In the genomic region with DNA sequence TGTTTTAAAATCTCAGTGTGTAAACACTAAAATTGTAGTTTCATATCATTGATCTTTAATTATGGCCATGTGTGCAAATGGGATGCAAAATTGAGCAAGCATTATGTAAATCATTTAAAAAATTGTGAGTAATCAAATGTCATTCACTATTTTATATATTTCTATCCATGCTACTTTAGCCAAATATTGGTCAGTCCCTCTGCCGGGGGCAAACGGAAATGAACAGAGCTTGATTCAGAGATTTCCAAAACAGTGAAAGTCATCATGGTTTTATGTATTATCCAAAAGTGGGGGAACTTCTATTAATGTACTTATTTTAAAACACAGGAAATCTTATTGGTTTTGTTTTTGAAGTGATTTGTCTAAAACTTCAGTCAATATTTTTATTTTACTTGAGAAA, we compare ENCODE assay signal across 19 cellular contexts.
"Had no signal": no experiment of that assay in that cellular context is flagged by ENCODE, and none has a peak within 500 bp of the region (broad histone marks: within the 10 kb centered on the region; RNA-seq: fewer than 3 reads in every experiment).

No MANE protein-coding gene starts in this region.

- H3K27ac Mint-ChIP-seq: nephron progenitor cell; stimulated activated naive CD8-positive, alpha-beta T cell treated with anti-CD3 and anti-CD28 coated beads, Interleukin-15, Interleukin-2, amounts not matched to agents 100 ng/mL and 50 ng/mL, for 24 hours; T-helper 2 cell treated with Interferon-gamma antibody and Interleukin-4, amounts not matched to agents 5 μg/mL and 100 μg/mL, for 36 hours had no signal

- H3K4me1 Mint-ChIP-seq: nephron progenitor cell had no signal

- DNase-seq: activated CD4-positive, alpha-beta T cell treated with anti-CD3 and anti-CD28 coated beads for 1 hour; activated CD4-positive, alpha-beta T cell treated with anti-CD3 and anti-CD28 coated beads, Interleukin-2, amount 50 U/mL, for 48 hours; activated effector memory CD4-positive, alpha-beta T cell treated with anti-CD3 and anti-CD28 coated beads, Interleukin-2, amount 50 U/mL, for 16 hours; activated T-cell treated with anti-CD3 and anti-CD28 coated beads, Interleukin-2, amount 50 U/mL, for 4 hours; aorta; central memory CD4-positive, alpha-beta T cell; erythroblast; kidney; left ventricle myocardium inferior; mesendoderm; nephron progenitor cell; psoas muscle; sigmoid colon; stimulated activated CD4-positive, alpha-beta T cell treated with anti-CD3 and anti-CD28 coated beads, Interleukin-4, amount 100 ng/mL, for 1 hour; stimulated activated CD8-positive, alpha-beta memory T cell treated with anti-CD3 and anti-CD28 coated beads, Interleukin-4, amount 100 ng/mL, for 48 hours; upper lobe of right lung had no signal

- H3K9me3 ChIP-seq: gastroesophageal sphincter, left ventricle myocardium inferior, psoas muscle, sigmoid colon, upper lobe of right lung had no signal

- H3K4me3 Mint-ChIP-seq: activated T-cell treated with anti-CD3 and anti-CD28 coated beads, Interleukin-2, amount 50 U/mL, for 4 hours; nephron progenitor cell; stimulated activated naive CD8-positive, alpha-beta T cell treated with anti-CD3 and anti-CD28 coated beads, Interleukin-15, Interleukin-2, amounts not matched to agents 100 ng/mL and 50 ng/mL, for 24 hours; T-helper 2 cell treated with Interferon-gamma antibody and Interleukin-4, amounts not matched to agents 5 μg/mL and 100 μg/mL, for 36 hours had no signal

- H3K9me3 Mint-ChIP-seq: activated T-cell treated with anti-CD3 and anti-CD28 coated beads, Interleukin-2, amount 50 U/mL, for 4 hours; nephron progenitor cell; stimulated activated naive CD8-positive, alpha-beta T cell treated with anti-CD3 and anti-CD28 coated beads, Interleukin-15, Interleukin-2, amounts not matched to agents 100 ng/mL and 50 ng/mL, for 24 hours; T-helper 2 cell treated with Interferon-gamma antibody and Interleukin-4, amounts not matched to agents 5 μg/mL and 100 μg/mL, for 36 hours had no signal

- H3K4me1 ChIP-seq: gastroesophageal sphincter, left ventricle myocardium inferior, psoas muscle, sigmoid colon, upper lobe of right lung had no signal

- ATAC-seq: activated T-cell treated with anti-CD3 and anti-CD28 coated beads, Interleukin-2, amount 50 U/mL, for 4 hours; gastroesophageal sphincter; psoas muscle; upper lobe of right lung had no signal

- H3K27me3 ChIP-seq: gastroesophageal sphincter, sigmoid colon, upper lobe of right lung had no signal

- H3K27ac ChIP-seq: gastroesophageal sphincter, left ventricle myocardium inferior, psoas muscle, sigmoid colon, upper lobe of right lung had no signal

- H3K36me3 ChIP-seq: gastroesophageal sphincter, left ventricle myocardium inferior, sigmoid colon, upper lobe of right lung had no signal

- H3K27me3 Mint-ChIP-seq: stimulated activated naive CD8-positive, alpha-beta T cell treated with anti-CD3 and anti-CD28 coated beads, Interleukin-15, Interleukin-2, amounts not matched to agents 100 ng/mL and 50 ng/mL, for 24 hours had no signal

- H3K4me3 ChIP-seq: gastroesophageal sphincter, left ventricle myocardium inferior, psoas muscle, sigmoid colon, upper lobe of right lung had no signal
